10 cellular contexts compared by ENCODE assay signal in genomic region chr1:166410083-166410385, GRCh38.
"Had no signal": no experiment of that assay in that cellular context is flagged by ENCODE, and none has a peak within 500 bp of the region (broad histone marks: within the 10 kb centered on the region; RNA-seq: fewer than 3 reads in every experiment).

No MANE protein-coding gene starts in this region.

- H3K4me3 ChIP-seq: GM23248, HAP-1, K562 had no signal

- H3K9me3 ChIP-seq: HAP-1 had no signal

- DNase-seq: GM23248, GOT3, H7, HFFc6, IMR-90, KG1 had no signal

- H3K4me1 ChIP-seq: HAP-1 had no signal

- H3K4me3 Mint-ChIP-seq: HFFc6 had no signal

- ATAC-seq: HCT116, K562 had no signal

- H3K36me3 ChIP-seq: HAP-1 had no signal

- H3K9ac ChIP-seq: GM23248 had no signal

- H3K27ac ChIP-seq: GM23248, HL-60 had no signal

- H3K27ac Mint-ChIP-seq: HFFc6 had no signal
